11 cellular contexts compared by ENCODE assay signal in the genomic region with DNA sequence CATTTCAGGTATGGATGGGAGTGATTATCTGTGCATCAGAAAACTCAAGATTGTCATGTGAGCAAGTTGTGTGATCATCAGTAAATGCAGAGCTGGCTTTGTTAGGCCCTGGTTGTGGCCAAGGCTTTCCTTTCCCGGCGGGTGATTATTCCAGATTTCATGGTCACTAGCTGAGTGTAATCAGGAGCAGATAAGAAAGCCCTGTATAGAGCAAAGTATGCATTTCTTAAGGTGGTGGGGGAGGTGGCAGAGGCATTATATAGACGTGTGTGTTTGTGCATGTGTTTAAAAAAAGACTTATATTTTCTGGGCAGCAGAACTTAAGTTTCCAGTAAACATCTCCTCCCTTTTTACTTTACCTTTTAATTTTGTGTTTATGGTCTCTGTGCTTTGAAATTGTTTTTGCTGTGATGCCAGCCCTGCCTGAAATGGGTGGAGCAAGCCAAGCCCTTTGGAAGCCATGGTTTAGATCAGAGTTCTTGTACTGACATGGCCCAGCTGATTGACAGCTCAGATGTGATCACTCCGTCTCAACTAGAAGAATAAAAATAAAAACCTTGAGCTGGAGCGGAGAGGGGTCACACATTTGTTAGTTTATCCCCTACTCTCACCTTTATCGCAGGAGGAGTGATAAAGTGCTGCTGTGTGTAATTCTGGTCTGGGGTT. TPM values are rescaled to one million over a fixed set of nuclear protein-coding genes. Genes with fewer than 3 reads are reported as not detected.
A peak's percentile ranks its signal among the peaks of the same experiment; 100 is the strongest.
DNase-seq lines count a peak whose midpoint lies in the region; ATAC-seq, FAIRE-seq and TF ChIP-seq lines count a peak whose summit lies in the region.
"Had no signal": no experiment of that assay in that cellular context is flagged by ENCODE, and none has a peak within 500 bp of the region (broad histone marks: within the 10 kb centered on the region; RNA-seq: fewer than 3 reads in every experiment).

No MANE protein-coding gene starts in this region.

- H3K36me3 ChIP-seq in keratinocyte (ENCODE audit: control insufficient read depth in 2 of 2, extremely low read depth in 1 of 2, insufficient read depth in 2 of 2, low read length in 2 of 2), result peaks cover 6 to 34% of the 10 kb centered on the region in 2 experiments
- no peaks in the 10 kb centered on the region for H3K36me3 ChIP-seq in stomach
- peaks cover 0 to 2% of the 10 kb centered on the region in 2 donors for H3K36me3 ChIP-seq in kidney (ENCODE audit: control insufficient read depth in 1 of 2, insufficient read depth in 2 of 2, low read length in 2 of 2)

- H3K27me3 ChIP-seq in keratinocyte (ENCODE audit: control insufficient read depth, extremely low read depth, insufficient read depth, low read length), result no peaks in the 10 kb centered on the region
- H3K27me3 ChIP-seq in stomach, result no peaks in the 10 kb centered on the region

- H3K4me1 ChIP-seq in keratinocyte (ENCODE audit: control insufficient read depth, extremely low read depth, insufficient read depth, low read length) (peaks cover 87% of the 10 kb centered on the region), stomach (peaks cover 96 to 100% (median 98%) of the 10 kb centered on the region in 4 donors), kidney (ENCODE audit: control insufficient read depth in 1 of 2, insufficient read depth in 1 of 2, low read depth in 1 of 2, low read length in 2 of 2) (peaks cover 44 to 47% of the 10 kb centered on the region in 2 donors)

- dilution Hi-C loops in keratinocyte (cut with MboI; ENCODE audit: extremely low pct_ligation_motif_present, low sequenced_read_pairs), result no loop called here

- H3K9me3 Mint-ChIP-seq in activated CD4-positive, alpha-beta T cell treated with anti-CD3 and anti-CD28 coated beads, Interleukin-2, amount 10 ng/mL, durations not matched to agents 24 days and 14 days, result no peaks in the 10 kb centered on the region
- H3K9me3 Mint-ChIP-seq in T-helper 1 cell treated with Interleukin-12 subunit alpha and Interleukin-12 subunit beta and Interleukin-4 antibody, amounts not matched to agents 30 μg/mL and 1 μg/mL, for 36 hours, result no peaks in the 10 kb centered on the region

- no peaks in the 10 kb centered on the region for H3K27me3 Mint-ChIP-seq in activated CD4-positive, alpha-beta T cell treated with anti-CD3 and anti-CD28 coated beads, Interleukin-2, amount 10 ng/mL, durations not matched to agents 24 days and 14 days
- no peaks in the 10 kb centered on the region for H3K27me3 Mint-ChIP-seq in T-helper 1 cell treated with Interleukin-12 subunit alpha and Interleukin-12 subunit beta and Interleukin-4 antibody, amounts not matched to agents 30 μg/mL and 1 μg/mL, for 36 hours (ENCODE audit: low read depth)

- TF ChIP-seq POLR2A in stomach (IDR thresholded peaks at IDR 0.05), result no peak

- H3K79me2 ChIP-seq in keratinocyte (ENCODE audit: control insufficient read depth, insufficient read depth, low read length), result peaks cover 90% of the 10 kb centered on the region

- no peak for DNase-seq in activated CD4-positive, alpha-beta T cell treated with anti-CD3 and anti-CD28 coated beads, Interleukin-2, amount 10 ng/mL, durations not matched to agents 24 days and 14 days
- no peak for DNase-seq in activated CD4-positive, alpha-beta T cell treated with anti-CD3 and anti-CD28 coated beads, Interleukin-2, amount 50 U/mL, for 48 hours
- DNase-seq in keratinocyte (ENCODE audit: low read depth, low spot score) (no peak), stomach (no peak), kidney (no peak), LoVo (ENCODE audit: low spot score) (no peak)
- DNase-seq: GF-D8, NCI-H2107, SHP77 had no signal

- intact Hi-C loops in activated CD4-positive, alpha-beta T cell treated with anti-CD3 and anti-CD28 coated beads, Interleukin-2, amount 10 ng/mL, durations not matched to agents 24 days and 14 days (cut with micrococcal nuclease), result no loop called here
- intact Hi-C loops in stomach (cut with DNase I; ENCODE audit: low total_unique reads) (no loop called here), kidney (cut with DNase I) (no loop called here)

- H3K36me3 Mint-ChIP-seq in activated CD4-positive, alpha-beta T cell treated with anti-CD3 and anti-CD28 coated beads, Interleukin-2, amount 10 ng/mL, durations not matched to agents 24 days and 14 days (ENCODE audit: low read depth), result peaks cover 49% of the 10 kb centered on the region
- H3K36me3 Mint-ChIP-seq in T-helper 1 cell treated with Interleukin-12 subunit alpha and Interleukin-12 subunit beta and Interleukin-4 antibody, amounts not matched to agents 30 μg/mL and 1 μg/mL, for 36 hours (ENCODE audit: low read depth), result peaks cover 55% of the 10 kb centered on the region

- H3K4me3 ChIP-seq in keratinocyte (ENCODE audit: control insufficient read depth in 2 of 3, extremely low read depth in 1 of 3, insufficient read depth in 2 of 3, low read depth in 1 of 3, low read length in 3 of 3) (no peak overlapping the region), stomach (no peak overlapping the region), kidney (ENCODE audit: low read length in 2 of 2) (no peak overlapping the region)

- H3K4me1 Mint-ChIP-seq in activated CD4-positive, alpha-beta T cell treated with anti-CD3 and anti-CD28 coated beads, Interleukin-2, amount 10 ng/mL, durations not matched to agents 24 days and 14 days, result peaks cover 93% of the 10 kb centered on the region
- peaks cover 94% of the 10 kb centered on the region for H3K4me1 Mint-ChIP-seq in T-helper 1 cell treated with Interleukin-12 subunit alpha and Interleukin-12 subunit beta and Interleukin-4 antibody, amounts not matched to agents 30 μg/mL and 1 μg/mL, for 36 hours (ENCODE audit: low read depth)

- FAIRE-seq in keratinocyte (lab: Jason Lieb, UNC), result no peak
- FAIRE-seq in kidney (lab: Jason Lieb, UNC), result no peak

- no peak for TF ChIP-seq EP300 in stomach (IDR thresholded peaks at IDR 0.05)

- TF ChIP-seq CTCF in keratinocyte (optimal IDR thresholded peaks at IDR 0.05 in 1 of 3, IDR thresholded peaks at IDR 0.05 in 1 of 3, conservative IDR thresholded peaks at IDR 0.05 in 1 of 3; ENCODE audit: extremely low read depth in 1 of 3, insufficient read depth in 2 of 3, low read length in 3 of 3) (no peak), stomach (IDR thresholded peaks at IDR 0.05) (no peak), kidney (IDR thresholded peaks at IDR 0.05; ENCODE audit: borderline replicate concordance, extremely low read depth, insufficient read depth) (no peak)

- H3K9me3 ChIP-seq in keratinocyte (ENCODE audit: control insufficient read depth, low read depth, low read length), result no peaks in the 10 kb centered on the region
- H3K9me3 ChIP-seq in stomach, result no peaks in the 10 kb centered on the region
- no peaks in the 10 kb centered on the region for H3K9me3 ChIP-seq in kidney (ENCODE audit: control insufficient read depth in 1 of 2, low read length in 2 of 2)

- no peak overlapping the region for H2AFZ ChIP-seq in keratinocyte (ENCODE audit: control insufficient read depth, low read length)

- no peak for ATAC-seq in HG02798 (IDR thresholded peaks at IDR 0.05; ENCODE audit: poor library complexity, unreplicated experiment)

- H3K27ac Mint-ChIP-seq in activated CD4-positive, alpha-beta T cell treated with anti-CD3 and anti-CD28 coated beads, Interleukin-2, amount 10 ng/mL, durations not matched to agents 24 days and 14 days, result peak overlapping the region; percentile 96
- H3K27ac Mint-ChIP-seq in T-helper 1 cell treated with Interleukin-12 subunit alpha and Interleukin-12 subunit beta and Interleukin-4 antibody, amounts not matched to agents 30 μg/mL and 1 μg/mL, for 36 hours, result peak overlapping the region; percentile 96

- peak overlapping the region; percentile 43 for H3K4me2 ChIP-seq in keratinocyte (ENCODE audit: control insufficient read depth, extremely low read depth, insufficient read depth, low read depth, low read length)

- peak overlapping the region; percentile 63 for H3K4me3 Mint-ChIP-seq in activated CD4-positive, alpha-beta T cell treated with anti-CD3 and anti-CD28 coated beads, Interleukin-2, amount 10 ng/mL, durations not matched to agents 24 days and 14 days
- H3K4me3 Mint-ChIP-seq in T-helper 1 cell treated with Interleukin-12 subunit alpha and Interleukin-12 subunit beta and Interleukin-4 antibody, amounts not matched to agents 30 μg/mL and 1 μg/mL, for 36 hours, result peak overlapping the region; percentile 60

- 26 to 52% (median 39%) methylated on average over 6 of the region's 6 CpGs for WGBS in stomach, 5 donors

- peaks cover 13% of the 10 kb centered on the region for H3K9me1 ChIP-seq in keratinocyte (ENCODE audit: control insufficient read depth, extremely low read depth, insufficient read depth, low read length)

- H4K20me1 ChIP-seq in keratinocyte (ENCODE audit: control insufficient read depth, extremely low read depth, insufficient read depth, low read length), result peaks cover 19% of the 10 kb centered on the region

- H3K27ac ChIP-seq in keratinocyte (ENCODE audit: control insufficient read depth, insufficient read depth, low read length) (peak overlapping the region; percentile 64), stomach (peak overlapping the region; percentile 48 to 76 (median 60)), kidney (ENCODE audit: low read depth in 2 of 2, low read length in 2 of 2) (peak overlapping the region in 1 of 2 donors; percentile 40)

- H3K9ac ChIP-seq in keratinocyte (ENCODE audit: control insufficient read depth, extremely low read depth, insufficient read depth, low read length), result peak overlapping the region; percentile 34
- no peak overlapping the region for H3K9ac ChIP-seq in kidney (ENCODE audit: low read length in 2 of 2)

RNA-seq across cellular contexts. Expression of a gene that starts 22.2 kb away (rescaled TPM):
- 59.9 and 61.6 TPM in 2 replicates for total RNA-seq in activated CD4-positive, alpha-beta T cell treated with anti-CD3 and anti-CD28 coated beads, Interleukin-2, amount 10 ng/mL, durations not matched to agents 24 days and 14 days
- polyA plus RNA-seq in keratinocyte (30.6 to 52.9 TPM (median 33.7 TPM) in 3 replicates), stomach (10 to 100 TPM in 2 of 3 donors, 1 to 10 TPM in 1; 6.8 to 18.2 (median 10.7) TPM), kidney (ENCODE audit: insufficient read depth, low read depth, low replicate concordance) (10.1 TPM)
- 8.1 TPM for polyA plus RNA-seq in keratinocyte (2011; ENCODE audit: low read depth)
- polyA plus RNA-seq in keratinocyte (2011; cell fraction: cytosol; rRNA removed), result 23.9 and 26.7 TPM in 2 replicates
- 74.9 and 76.8 TPM in 2 replicates for polyA plus RNA-seq in keratinocyte (2011; cell fraction: nucleus; rRNA removed)
- 26.5 and 44.9 TPM in 2 replicates for polyA plus RNA-seq in keratinocyte (2012; ENCODE audit: low replicate concordance)
- polyA minus RNA-seq in keratinocyte, result 45.4 to 160 TPM (median 47.7 TPM) in 3 replicates
- 23.8 TPM for polyA minus RNA-seq in keratinocyte (2011; cell fraction: cytosol; rRNA and poly(A)+ RNA removed)
- 30.5 and 55.1 TPM in 2 replicates for polyA minus RNA-seq in keratinocyte (2011; cell fraction: nucleus; rRNA and poly(A)+ RNA removed)
- total RNA-seq in stomach (100 to 1,000 TPM in 1 of 5 donors, 10 to 100 TPM in 4; 22.8 to 103 (median 48.1) TPM), kidney (58.2 TPM)
